Comparison of ENCODE assay signal across 25 cellular contexts in the genomic region with DNA sequence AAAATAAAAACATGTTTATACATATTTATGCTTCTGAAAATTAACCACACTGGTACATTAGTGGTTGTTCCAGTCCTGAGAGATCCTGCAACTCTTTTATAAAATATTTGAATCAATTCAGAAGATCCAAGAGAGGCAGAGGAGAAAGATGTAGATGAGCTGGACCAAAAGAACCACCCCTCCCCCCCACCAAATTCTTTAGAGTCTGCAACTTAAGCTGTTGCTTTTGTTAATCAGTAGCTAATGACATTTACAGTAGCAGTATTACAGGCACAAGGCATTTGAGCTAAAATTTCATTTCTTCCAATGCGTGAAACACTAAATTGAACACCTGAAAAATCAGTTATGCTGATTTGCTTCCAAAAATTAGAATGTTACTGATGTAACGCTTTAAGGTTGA.
DNase-seq lines count a peak whose midpoint lies in the region; TF ChIP-seq lines count a peak whose summit lies in the region.
"Had no signal": no experiment of that assay in that cellular context is flagged by ENCODE, and none has a peak within 500 bp of the region (broad histone marks: within the 10 kb centered on the region; RNA-seq: fewer than 3 reads in every experiment).

No MANE protein-coding gene starts in this region.

- H3K27me3 Mint-ChIP-seq in H9 (ENCODE audit: low read depth) = no peaks in the 10 kb centered on the region
- no peaks in the 10 kb centered on the region for H3K27me3 Mint-ChIP-seq in activated CD4-positive, alpha-beta T cell treated with anti-CD3 and anti-CD28 coated beads, Interleukin-2, amount 10 ng/mL, durations not matched to agents 24 days and 14 days
- H3K27me3 Mint-ChIP-seq: B cell had no signal

- no peaks in the 10 kb centered on the region for H4K20me1 ChIP-seq in H9 (ENCODE audit: control insufficient read depth, insufficient read depth, insufficient read length)
- H4K20me1 ChIP-seq in OCI-LY3 (ENCODE audit: insufficient read depth, low read length) = no peaks in the 10 kb centered on the region

- H2AFZ ChIP-seq in H9 (ENCODE audit: low read length) (no peak overlapping the region), OCI-LY3 (ENCODE audit: low read depth, low read length) (no peak overlapping the region)
- H2AFZ ChIP-seq: GM23248 had no signal

- no peaks in the 10 kb centered on the region for H3K79me1 ChIP-seq in H9 (ENCODE audit: insufficient read depth, low read depth, low read length, poor library complexity, severe bottlenecking)

- no peak overlapping the region for H2AK5ac ChIP-seq in H9 (ENCODE audit: insufficient read length, low read length)

- H4K8ac ChIP-seq in H9 (replicated peaks; ENCODE audit: insufficient read length, low read depth, low read length) = no peak overlapping the region

- peak overlapping the region; percentile 45 for H3K4me2 ChIP-seq in H9 (ENCODE audit: insufficient read depth, insufficient read length, low read length)
- peak overlapping the region; percentile 26 for H3K4me2 ChIP-seq in OCI-LY3 (ENCODE audit: low read length)

- H3K4ac ChIP-seq in H9 (ENCODE audit: low read depth, low read length) = no peak overlapping the region

- no peaks in the 10 kb centered on the region for H3K9me3 ChIP-seq in H9 (ENCODE audit: control insufficient read depth, low read depth, low read length)
- H3K9me3 ChIP-seq in OCI-LY3 (ENCODE audit: insufficient read depth, low read length) = no peaks in the 10 kb centered on the region
- H3K9me3 ChIP-seq in iPS-20b (ENCODE audit: insufficient read depth, low read depth, low read length) = no peaks in the 10 kb centered on the region
- H3K9me3 ChIP-seq: Peyer's patch had no signal

- no peak overlapping the region for H3K56ac ChIP-seq in H9 (ENCODE audit: insufficient read length, low read depth, low read length)

- H3K27ac ChIP-seq in H9 (ENCODE audit: insufficient read length, low read depth, low read length) (no peak overlapping the region), OCI-LY3 (ENCODE audit: low read length) (no peak overlapping the region), iPS-20b (ENCODE audit: low read length) (no peak overlapping the region)
- H3K27ac ChIP-seq: C4-2B, GM23248, HL-60, Peyer's patch had no signal

- peaks cover 11% of the 10 kb centered on the region for H3K4me1 ChIP-seq in H9 (ENCODE audit: insufficient read depth, low read length)
- H3K4me1 ChIP-seq in OCI-LY3 (ENCODE audit: low read length) = peaks cover 23% of the 10 kb centered on the region
- H3K4me1 ChIP-seq in iPS-20b (ENCODE audit: insufficient read depth, low read length) = peaks cover 35% of the 10 kb centered on the region
- H3K4me1 ChIP-seq: Peyer's patch had no signal

- H3K4me3 ChIP-seq in OCI-LY3 (ENCODE audit: low read length) (no peak overlapping the region), iPS-20b (ENCODE audit: low read length) (peak overlapping the region; percentile 31; the same call in 1 of the 2 replicates)
- H3K4me3 ChIP-seq: GM23248, Peyer's patch had no signal

- H3K23me2 ChIP-seq in H9 (ENCODE audit: insufficient read length, low read depth, low read length, poor library complexity, severe bottlenecking) = no peaks in the 10 kb centered on the region

- no peak overlapping the region for H2BK120ac ChIP-seq in H9 (ENCODE audit: low read depth, low read length, poor library complexity, severe bottlenecking)

- H3K36me3 ChIP-seq in OCI-LY3 (replicated peaks; ENCODE audit: low read depth, low read length) (peaks cover 20% of the 10 kb centered on the region), iPS-20b (ENCODE audit: insufficient read depth, low read depth, low read length) (peaks cover 3% of the 10 kb centered on the region; the same call in 1 of the 2 replicates)

- H3K4me3 Mint-ChIP-seq in H9 = peak overlapping the region in 1 of 2 experiments; percentile 66; a peak in 2 of 5 replicates
- H3K4me3 Mint-ChIP-seq in activated CD4-positive, alpha-beta T cell treated with anti-CD3 and anti-CD28 coated beads, Interleukin-2, amount 10 ng/mL, durations not matched to agents 24 days and 14 days = no peak overlapping the region
- H3K4me3 Mint-ChIP-seq: B cell; CD8-positive, alpha-beta memory T cell had no signal

- H4K5ac ChIP-seq in H9 (ENCODE audit: insufficient read length, low read depth, low read length) = no peak overlapping the region

- intact Hi-C loops in activated CD4-positive, alpha-beta T cell treated with anti-CD3 and anti-CD28 coated beads, Interleukin-2, amount 10 ng/mL, durations not matched to agents 24 days and 14 days (cut with micrococcal nuclease) = no loop called here

- H3T11ph ChIP-seq in H9 (ENCODE audit: low read length) = no peak overlapping the region

- H3K9me3 Mint-ChIP-seq in H9 = no peaks in the 10 kb centered on the region
- H3K9me3 Mint-ChIP-seq in activated CD4-positive, alpha-beta T cell treated with anti-CD3 and anti-CD28 coated beads, Interleukin-2, amount 10 ng/mL, durations not matched to agents 24 days and 14 days = no peaks in the 10 kb centered on the region
- H3K9me3 Mint-ChIP-seq: CD8-positive, alpha-beta memory T cell had no signal

- DNase-seq in H9 = no peak
- peak; percentile 19 for DNase-seq in renal cortical epithelial cell (ENCODE audit: low read depth)
- DNase-seq in GDM1 (lab: John Stamatoyannopoulos, UW) = no peak
- DNase-seq in nucleus accumbens (lab: John Stamatoyannopoulos, UW) = no peak
- no peak for DNase-seq in activated CD4-positive, alpha-beta T cell treated with anti-CD3 and anti-CD28 coated beads, Interleukin-2, amount 10 ng/mL, durations not matched to agents 24 days and 14 days
- DNase-seq: Calu3; CD8-positive, alpha-beta memory T cell; DMS79 treated with DMSO at 0.1 percent for 48 hours; GM23248; KBM-7; MV-4-11; NCI-H1105; NCI-H146; NCI-H2029; NCI-H446; NCI-H524 treated with DMSO at 0.1 percent for 48 hours; OCI-M1; Peyer's patch; SHP77 treated with DMSO at 0.1 percent for 48 hours; T-helper 1 cell had no signal

- H3K9ac ChIP-seq in H9 (ENCODE audit: extremely low read depth, insufficient read length, low read length) (no peak overlapping the region), OCI-LY3 (ENCODE audit: low read length) (no peak overlapping the region), iPS-20b (ENCODE audit: low read depth, low read length) (no peak overlapping the region; the same call in 1 of the 2 replicates)
- H3K9ac ChIP-seq: GM23248 had no signal

- no peak overlapping the region for H2BK5ac ChIP-seq in H9 (ENCODE audit: insufficient read length, low read length)

- no CpG with 5 or more reads among the region's 2 CpGs for WGBS in H9 (ENCODE audit: extremely low coverage, insufficient read length, low lambda C conversion rate)

- H3K18ac ChIP-seq in H9 (ENCODE audit: insufficient read length, low read depth, low read length) = no peak overlapping the region

- no peak overlapping the region for H3K14ac ChIP-seq in H9 (ENCODE audit: insufficient read depth, low read length)

- no peak for TF ChIP-seq CTCF in H9 (conservative IDR thresholded peaks at IDR 0.05)
- TF ChIP-seq CTCF in OCI-LY3 (IDR thresholded peaks at IDR 0.05; ENCODE audit: low read depth, low read length) = no peak

- H2BK12ac ChIP-seq in H9 (ENCODE audit: insufficient read length, low read depth, low read length) = no peak overlapping the region

- peak overlapping the region in 2 of 3 experiments; percentile 77 to 96; a peak in 3 of 7 replicates for H3K27ac Mint-ChIP-seq in H9
- no peak overlapping the region for H3K27ac Mint-ChIP-seq in activated CD4-positive, alpha-beta T cell treated with anti-CD3 and anti-CD28 coated beads, Interleukin-2, amount 10 ng/mL, durations not matched to agents 24 days and 14 days
- H3K27ac Mint-ChIP-seq: B cell had no signal

- no peaks in the 10 kb centered on the region for H3K27me3 ChIP-seq in H9 (ENCODE audit: insufficient read depth, low read length)
- no peaks in the 10 kb centered on the region for H3K27me3 ChIP-seq in OCI-LY3 (ENCODE audit: low read depth, low read length)
- no peaks in the 10 kb centered on the region for H3K27me3 ChIP-seq in iPS-20b (ENCODE audit: insufficient read depth, low read length)
- H3K27me3 ChIP-seq: Peyer's patch had no signal

- H4K91ac ChIP-seq in H9 (ENCODE audit: insufficient read length, low read depth, low read length) = no peak overlapping the region

- no peak overlapping the region for H3K23ac ChIP-seq in H9 (ENCODE audit: insufficient read length, low read depth, low read length)

- no peak overlapping the region for H2BK20ac ChIP-seq in H9 (ENCODE audit: low read depth, low read length, poor library complexity, severe bottlenecking)

- no peaks in the 10 kb centered on the region for H3K79me2 ChIP-seq in H9 (ENCODE audit: insufficient read depth, low read length)
- H3K79me2 ChIP-seq in OCI-LY3 (ENCODE audit: low read length) = no peaks in the 10 kb centered on the region

- H3K4me1 Mint-ChIP-seq in H9 = peaks cover 54 to 64% of the 10 kb centered on the region in 2 experiments
- no peaks in the 10 kb centered on the region for H3K4me1 Mint-ChIP-seq in activated CD4-positive, alpha-beta T cell treated with anti-CD3 and anti-CD28 coated beads, Interleukin-2, amount 10 ng/mL, durations not matched to agents 24 days and 14 days
- H3K4me1 Mint-ChIP-seq: B cell; CD8-positive, alpha-beta memory T cell had no signal

- H3K36me3 Mint-ChIP-seq in H9 (ENCODE audit: insufficient read depth in 1 of 3, low read depth in 3 of 3) = peaks cover 16 to 41% (median 30%) of the 10 kb centered on the region in 3 experiments
- peaks cover 29% of the 10 kb centered on the region for H3K36me3 Mint-ChIP-seq in activated CD4-positive, alpha-beta T cell treated with anti-CD3 and anti-CD28 coated beads, Interleukin-2, amount 10 ng/mL, durations not matched to agents 24 days and 14 days (ENCODE audit: low read depth)

- H2BK15ac ChIP-seq in H9 (ENCODE audit: low read depth, low read length) = no peak overlapping the region
